ENCODE assay signal across 21 cellular contexts in genomic region chr10:7481382-7481765, GRCh38.
DNase-seq lines count a peak whose midpoint lies in the region; ATAC-seq and TF ChIP-seq lines count a peak whose summit lies in the region.
"Had no signal": no experiment of that assay in that cellular context is flagged by ENCODE, and none has a peak within 500 bp of the region (broad histone marks: within the 10 kb centered on the region; RNA-seq: fewer than 3 reads in every experiment).

No MANE protein-coding gene starts in this region.

- peaks cover 27% of the 10 kb centered on the region for H3K36me3 Mint-ChIP-seq in activated CD8-positive, alpha-beta memory T cell treated with anti-CD3 and anti-CD28 coated beads, Interleukin-2, amount 10 ng/mL, durations not matched to agents 7 days and 5 days
- H3K36me3 Mint-ChIP-seq in effector memory CD8-positive, alpha-beta T cell (ENCODE audit: insufficient read depth): peaks cover 8% of the 10 kb centered on the region

- ATAC-seq in activated CD8-positive, alpha-beta memory T cell treated with anti-CD3 and anti-CD28 coated beads, Interleukin-2, amount 10 ng/mL, durations not matched to agents 7 days and 5 days: no peak
- ATAC-seq in effector memory CD8-positive, alpha-beta T cell (replicated peaks): no peak
- ATAC-seq: Panc1 had no signal

- H3K9me2 ChIP-seq in OCI-LY7 (ENCODE audit: insufficient read depth, low read length) (no peaks in the 10 kb centered on the region), SK-N-SH (no peaks in the 10 kb centered on the region)

- H3K27ac Mint-ChIP-seq in activated CD8-positive, alpha-beta memory T cell treated with anti-CD3 and anti-CD28 coated beads, Interleukin-2, amount 10 ng/mL, durations not matched to agents 7 days and 5 days: peak overlapping the region; percentile 83
- peak overlapping the region; percentile 88 to 100 for H3K27ac Mint-ChIP-seq in effector memory CD8-positive, alpha-beta T cell
- H3K27ac Mint-ChIP-seq: type B pancreatic cell had no signal

- H3K9me3 ChIP-seq in OCI-LY7 (ENCODE audit: low read length) (peaks cover 9% of the 10 kb centered on the region; the same call in 1 of the 2 replicates), spleen (peaks cover 0 to 3% (median 0%) of the 10 kb centered on the region in 8 donors), SK-N-SH (no peaks in the 10 kb centered on the region)
- H3K9me3 ChIP-seq: colonic mucosa, ovary had no signal

- no peak for TF ChIP-seq POLR2A in spleen (IDR thresholded peaks at IDR 0.05)

- no peaks in the 10 kb centered on the region for H3K27me3 Mint-ChIP-seq in activated CD8-positive, alpha-beta memory T cell treated with anti-CD3 and anti-CD28 coated beads, Interleukin-2, amount 10 ng/mL, durations not matched to agents 7 days and 5 days
- H3K27me3 Mint-ChIP-seq in effector memory CD8-positive, alpha-beta T cell: no peaks in the 10 kb centered on the region

- peak overlapping the region; percentile 70 for H3K4me2 ChIP-seq in OCI-LY7 (ENCODE audit: low read length)
- H3K4me2 ChIP-seq in SK-N-SH: no peak overlapping the region

- CTCF ChIA-PET in activated CD8-positive, alpha-beta memory T cell treated with anti-CD3 and anti-CD28 coated beads, Interleukin-2, amount 10 ng/mL, durations not matched to agents 7 days and 5 days (lab: Charles Lee): no interaction called here
- CTCF ChIA-PET in OCI-LY7 (lab: Charles Lee; ENCODE audit: unreplicated experiment): no interaction called here
- CTCF ChIA-PET in SK-N-SH (lab: Yijun Ruan, JAX): no interaction called here

- no TSS peak for BruUV-seq in OCI-LY7 (replicated peaks; lab: Mats Ljungman, UMichigan)

- H3K79me2 ChIP-seq in OCI-LY7 (ENCODE audit: insufficient read depth, low read depth, low read length) (no peaks in the 10 kb centered on the region), SK-N-SH (ENCODE audit: insufficient read depth) (no peaks in the 10 kb centered on the region)

- peaks cover 95% of the 10 kb centered on the region for H3K4me1 ChIP-seq in OCI-LY7 (ENCODE audit: insufficient read depth, low read length, poor library complexity, severe bottlenecking)
- H3K4me1 ChIP-seq in spleen: peaks cover 16 to 94% (median 74%) of the 10 kb centered on the region in 6 donors
- H3K4me1 ChIP-seq in SK-N-SH (ENCODE audit: control insufficient read depth in 1 of 2, insufficient read depth in 2 of 2, low read depth in 1 of 2, low read length in 1 of 2): peaks cover 0 to 5% of the 10 kb centered on the region in 2 experiments; a peak in 1 of 4 replicates
- H3K4me1 ChIP-seq: colonic mucosa had no signal

- peak overlapping the region; percentile 38; the same call in 1 of the 2 replicates for H2AFZ ChIP-seq in OCI-LY7 (ENCODE audit: low read length)
- no peak overlapping the region for H2AFZ ChIP-seq in SK-N-SH (ENCODE audit: low read depth)

- peaks cover 6% of the 10 kb centered on the region; the same call in 1 of the 2 replicates for H3K36me3 ChIP-seq in OCI-LY7 (ENCODE audit: insufficient read depth, low read length)
- H3K36me3 ChIP-seq in spleen: no peaks in the 10 kb centered on the region
- H3K36me3 ChIP-seq in SK-N-SH (replicated peaks in 1 of 2; ENCODE audit: control insufficient read depth in 1 of 2, insufficient read depth in 2 of 2, low read length in 1 of 2): no peaks in the 10 kb centered on the region
- H3K36me3 ChIP-seq: colonic mucosa, heart left ventricle, ovary had no signal

- peak overlapping the region; percentile 83 for H3K27ac ChIP-seq in OCI-LY7 (ENCODE audit: low read depth, low read length, poor library complexity, severe bottlenecking)
- peak overlapping the region in 6 of 8 donors; percentile 64 to 88 (median 81) for H3K27ac ChIP-seq in spleen
- no peak overlapping the region for H3K27ac ChIP-seq in SK-N-SH (ENCODE audit: low read depth in 2 of 2, low read length in 1 of 2)
- H3K27ac ChIP-seq: colonic mucosa, ovary had no signal

- H3K27me3 ChIP-seq in spleen (replicated peaks in 1 of 7): peaks cover 0 to 15% (median 0%) of the 10 kb centered on the region in 7 donors
- no peaks in the 10 kb centered on the region for H3K27me3 ChIP-seq in SK-N-SH (ENCODE audit: insufficient read depth)
- H3K27me3 ChIP-seq: colonic mucosa, ovary had no signal

- H4K20me1 ChIP-seq in OCI-LY7 (ENCODE audit: insufficient read depth, low read length) (no peaks in the 10 kb centered on the region), SK-N-SH (ENCODE audit: insufficient read depth) (no peaks in the 10 kb centered on the region)

- H3K4me3 ChIP-seq in OCI-LY7 (ENCODE audit: low read depth, low read length, poor library complexity, severe bottlenecking): peak overlapping the region; percentile 49
- no peak overlapping the region for H3K4me3 ChIP-seq in spleen
- H3K4me3 ChIP-seq in SK-N-SH (ENCODE audit: low read depth in 2 of 2, low read length in 1 of 2): no peak overlapping the region
- H3K4me3 ChIP-seq: colonic mucosa, heart left ventricle, ovary had no signal

- intact Hi-C loops in OCI-LY7 (cut with micrococcal nuclease; ENCODE audit: unreplicated experiment): no loop called here
- intact Hi-C loops in spleen (cut with DNase I; ENCODE audit: low total_unique reads): no loop called here

- no peak for TF ChIP-seq CTCF in OCI-LY7 (conservative IDR thresholded peaks at IDR 0.05; ENCODE audit: low read length)
- no peak for TF ChIP-seq CTCF in spleen (IDR thresholded peaks at IDR 0.05 in 8 of 11, conservative IDR thresholded peaks at IDR 0.05 in 3 of 11)
- no peak for TF ChIP-seq CTCF in SK-N-SH (IDR thresholded peaks at IDR 0.05)

- POLR2A ChIA-PET in OCI-LY7 (lab: Charles Lee) (interaction anchor here (1.6 kb wide), 1 partner anchor 11 kb away, joined by 8 read pairs; no protein-coding TSS in a partner anchor), SK-N-SH (lab: Yijun Ruan, JAX) (no interaction called here)

- H3K9ac ChIP-seq in SK-N-SH: no peak overlapping the region

- no peak for TF ChIP-seq EP300 in SK-N-SH (IDR thresholded peaks at IDR 0.05; ENCODE audit: borderline replicate concordance in 1 of 2, low read depth in 1 of 2, low read length in 1 of 2)

- 59 to 69% (median 63%) methylated on average over 5 of the region's 5 CpGs for WGBS in spleen, 5 donors
- 57% methylated on average over 5 of the region's 5 CpGs for WGBS in SK-N-SH (ENCODE audit: low lambda C conversion rate)

- H3K4me1 Mint-ChIP-seq in activated CD8-positive, alpha-beta memory T cell treated with anti-CD3 and anti-CD28 coated beads, Interleukin-2, amount 10 ng/mL, durations not matched to agents 7 days and 5 days: peaks cover 76% of the 10 kb centered on the region
- peaks cover 62 to 78% of the 10 kb centered on the region in 2 donors for H3K4me1 Mint-ChIP-seq in effector memory CD8-positive, alpha-beta T cell (ENCODE audit: low read depth in 2 of 2)

- no peak overlapping the region for H3K4me3 Mint-ChIP-seq in activated CD8-positive, alpha-beta memory T cell treated with anti-CD3 and anti-CD28 coated beads, Interleukin-2, amount 10 ng/mL, durations not matched to agents 7 days and 5 days
- peak overlapping the region; percentile 67 to 73 for H3K4me3 Mint-ChIP-seq in effector memory CD8-positive, alpha-beta T cell
- H3K4me3 Mint-ChIP-seq: type B pancreatic cell had no signal

- no peak for TF ChIP-seq RAD21 in SK-N-SH (IDR thresholded peaks at IDR 0.05; ENCODE audit: low read length)

- no peak for DNase-seq in activated CD8-positive, alpha-beta memory T cell treated with anti-CD3 and anti-CD28 coated beads, Interleukin-2, amount 10 ng/mL, durations not matched to agents 7 days and 5 days
- no peak for DNase-seq in activated CD8-positive, alpha-beta memory T cell treated with anti-CD3 and anti-CD28 coated beads, Interleukin-2, amount 50 U/mL, for 4 hours
- DNase-seq in OCI-LY7 (ENCODE audit: low spot score) (no peak), spleen (no peak), SK-N-SH (no peak), cerebellar nuclear complex (lab: John Stamatoyannopoulos, UW) (no peak), NCI-H524 (lab: John Stamatoyannopoulos, UW) (no peak)
- DNase-seq in effector memory CD8-positive, alpha-beta T cell: no peak
- DNase-seq: amniotic stem cell; colonic mucosa; COR-L47; H7; heart left ventricle; islet precursor cell; NCI-H1930; NCI-H524 treated with DMSO at 0.1 percent for 48 hours; ovary; stimulated activated CD4-positive, alpha-beta T cell treated with anti-CD3 and anti-CD28 coated beads, Interleukin-4, amount 100 ng/mL, for 24 hours; SW 1271 had no signal

- no peaks in the 10 kb centered on the region for H3F3A ChIP-seq in SK-N-SH (replicated peaks; ENCODE audit: insufficient read depth)

- H3K9me3 Mint-ChIP-seq in activated CD8-positive, alpha-beta memory T cell treated with anti-CD3 and anti-CD28 coated beads, Interleukin-2, amount 10 ng/mL, durations not matched to agents 7 days and 5 days (ENCODE audit: low read depth): no peaks in the 10 kb centered on the region
- peaks cover 0 to 4% of the 10 kb centered on the region in 2 donors for H3K9me3 Mint-ChIP-seq in effector memory CD8-positive, alpha-beta T cell
- H3K9me3 Mint-ChIP-seq: type B pancreatic cell had no signal

TF ChIP-seq in SK-N-SH, 30 proteins besides CTCF, POLR2A, EP300 and RAD21 (continues in another document):
- no peak for TF ChIP-seq NRF1 (IDR thresholded peaks at IDR 0.05; ENCODE audit: low read depth, low read length)
- TF ChIP-seq SMC3 (IDR thresholded peaks at IDR 0.05; ENCODE audit: low read depth, low read length): no peak
- TF ChIP-seq USF1 (IDR thresholded peaks at IDR 0.05; ENCODE audit: borderline replicate concordance, low read depth): no peak
- TF ChIP-seq, protein P1, sequence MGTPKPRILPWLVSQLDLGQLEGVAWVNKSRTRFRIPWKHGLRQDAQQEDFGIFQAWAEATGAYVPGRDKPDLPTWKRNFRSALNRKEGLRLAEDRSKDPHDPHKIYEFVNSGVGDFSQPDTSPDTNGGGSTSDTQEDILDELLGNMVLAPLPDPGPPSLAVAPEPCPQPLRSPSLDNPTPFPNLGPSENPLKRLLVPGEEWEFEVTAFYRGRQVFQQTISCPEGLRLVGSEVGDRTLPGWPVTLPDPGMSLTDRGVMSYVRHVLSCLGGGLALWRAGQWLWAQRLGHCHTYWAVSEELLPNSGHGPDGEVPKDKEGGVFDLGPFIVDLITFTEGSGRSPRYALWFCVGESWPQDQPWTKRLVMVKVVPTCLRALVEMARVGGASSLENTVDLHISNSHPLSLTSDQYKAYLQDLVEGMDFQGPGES (IDR thresholded peaks at IDR 0.05; ENCODE audit: low read depth, low read length): no peak
- TF ChIP-seq POLR2AphosphoS5 (IDR thresholded peaks at IDR 0.05; ENCODE audit: low read depth, low read length): no peak
- TF ChIP-seq GABPA (IDR thresholded peaks at IDR 0.05; ENCODE audit: low read depth): no peak
- TF ChIP-seq TEAD4 (IDR thresholded peaks at IDR 0.05; ENCODE audit: borderline replicate concordance, insufficient read depth): no peak
- no peak for TF ChIP-seq YY1 (IDR thresholded peaks at IDR 0.05; ENCODE audit: low read depth)
- no peak for TF ChIP-seq CHD2 (IDR thresholded peaks at IDR 0.05; ENCODE audit: low read length, partially characterized antibody)
- TF ChIP-seq ELF1 (IDR thresholded peaks at IDR 0.05): no peak

Comparison
In these comparisons a context has a peak if more than half of its experiments do, and no peak if none do; other contexts are left out.
1. H3K27ac ChIP-seq: peak in OCI-LY7 (single experiment) and spleen (6 of 8); none in SK-N-SH (0 of 2).